1 cellular context compared by ENCODE assay signal in the genomic region with DNA sequence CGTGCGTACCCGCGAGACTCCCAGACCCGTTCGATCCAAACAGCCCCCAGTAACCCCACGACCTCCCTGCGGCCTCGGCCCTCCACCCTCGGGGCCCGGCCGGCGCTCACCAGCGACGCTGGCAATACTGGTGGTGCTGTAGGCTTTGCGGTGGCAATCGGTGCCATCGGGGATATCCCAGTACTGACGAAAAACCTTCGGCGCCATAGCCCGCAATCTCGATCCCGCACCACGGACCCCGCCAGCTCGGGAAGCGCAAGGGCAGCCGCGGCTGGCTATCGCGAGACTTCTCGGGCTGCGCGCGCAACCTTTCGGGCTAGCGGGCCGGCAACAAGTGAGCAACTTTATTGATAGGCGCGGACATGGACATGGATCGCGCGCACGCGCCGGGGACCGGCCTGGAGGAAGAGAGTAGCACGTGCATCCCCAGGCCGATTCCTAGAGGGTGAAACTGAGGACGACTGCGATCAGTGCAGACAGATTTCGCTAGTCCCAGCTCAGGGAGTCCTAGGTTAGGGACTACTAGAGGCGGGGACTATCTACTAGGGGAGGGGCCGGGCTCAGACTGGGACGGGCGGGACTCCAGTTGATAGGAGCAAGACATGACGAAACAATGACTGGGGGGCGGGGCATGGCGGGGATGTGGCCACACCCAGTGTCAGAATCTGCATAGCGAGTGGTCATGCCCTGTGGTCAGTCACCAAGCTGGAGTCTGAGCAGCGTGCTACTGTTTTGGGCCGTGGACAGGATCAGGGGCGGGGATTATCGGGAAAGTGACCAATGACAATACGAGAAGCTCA.
TF ChIP-seq lines count a peak whose summit lies in the region.

Gene NDUFA11 (minus strand): TSS at position 289 of the 800 bp plus-strand sequence. CDS start 82 bp downstream, at position 207.

TF ChIP-seq in K562, 482 proteins besides CTCF, POLR2A, EP300 and RAD21 (continued from another document and continues in another):
- TF ChIP-seq, protein P1, sequence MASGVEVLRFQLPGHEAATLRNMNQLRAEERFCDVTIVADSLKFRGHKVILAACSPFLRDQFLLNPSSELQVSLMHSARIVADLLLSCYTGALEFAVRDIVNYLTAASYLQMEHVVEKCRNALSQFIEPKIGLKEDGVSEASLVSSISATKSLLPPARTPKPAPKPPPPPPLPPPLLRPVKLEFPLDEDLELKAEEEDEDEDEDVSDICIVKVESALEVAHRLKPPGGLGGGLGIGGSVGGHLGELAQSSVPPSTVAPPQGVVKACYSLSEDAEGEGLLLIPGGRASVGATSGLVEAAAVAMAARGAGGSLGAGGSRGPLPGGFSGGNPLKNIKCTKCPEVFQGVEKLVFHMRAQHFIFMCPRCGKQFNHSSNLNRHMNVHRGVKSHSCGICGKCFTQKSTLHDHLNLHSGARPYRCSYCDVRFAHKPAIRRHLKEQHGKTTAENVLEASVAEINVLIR (CRISPR knock-in tag; IDR thresholded peaks at IDR 0.05), result 0 out of 2 replicates have a peak, but pooled peaks have one; percentile 26
- TF ChIP-seq HDAC2 (IDR thresholded peaks at IDR 0.05) (peak; percentile 88; the same call in 1 of the 2 replicates), ASH1L (IDR thresholded peaks at IDR 0.05; ENCODE audit: borderline replicate concordance, low read depth, partially characterized antibody) (no peak), GABPB2 (CRISPR knock-in tag; conservative IDR thresholded peaks at IDR 0.05) (no peak), MEF2D (tag; conservative IDR thresholded peaks at IDR 0.05; ENCODE audit: low read depth) (0 out of 2 replicates have a peak, but pooled peaks have one; percentile 37), REST (CRISPR knock-in tag; IDR thresholded peaks at IDR 0.05; ENCODE audit: low read depth) (0 out of 2 replicates have a peak, but pooled peaks have one; percentile 25), ETV1 (tag; conservative IDR thresholded peaks at IDR 0.05; ENCODE audit: low read depth) (peak; percentile 36; the same call in 1 of the 2 replicates), ZNF12 (CRISPR knock-in tag; IDR thresholded peaks at IDR 0.05) (peak; percentile 86; the same call in 1 of the 2 replicates), STAG1 (CRISPR knock-in tag; IDR thresholded peaks at IDR 0.05; ENCODE audit: borderline replicate concordance) (no peak), ATF1 (CRISPR knock-in tag; IDR thresholded peaks at IDR 0.05) (no peak), ATF1 (tag; IDR thresholded peaks at IDR 0.05) (peak; percentile 90), NONO (IDR thresholded peaks at IDR 0.05; ENCODE audit: low read depth in 2 of 2, low read length in 1 of 2) (0 out of 4 replicates have a peak, but pooled peaks of 1 of the 2 experiments have one; percentile 67), SNIP1 (IDR thresholded peaks at IDR 0.05; ENCODE audit: low read depth) (no peak), NR0B1 (IDR thresholded peaks at IDR 0.05; ENCODE audit: partially characterized antibody) (no peak), ZNF140 (CRISPR knock-in tag; IDR thresholded peaks at IDR 0.05) (no peak), NKRF (IDR thresholded peaks at IDR 0.05; ENCODE audit: borderline replicate concordance) (peak; percentile 90), SOX6 (IDR thresholded peaks at IDR 0.05) (peak; percentile 63; the same call in 1 of the 2 replicates), CBX3 (IDR thresholded peaks at IDR 0.05; ENCODE audit: borderline replicate concordance in 1 of 2, low read length in 2 of 2) (no peak; a peak in 1 of 3 replicates), BHLHE40 (IDR thresholded peaks at IDR 0.05; ENCODE audit: low read length) (peak; percentile 96), U2AF2 (optimal IDR thresholded peaks at IDR 0.05; ENCODE audit: low read depth, low read length) (no peak), NR2C1 (IDR thresholded peaks at IDR 0.05) (peak; percentile 65), NR2C1 (tag; IDR thresholded peaks at IDR 0.05) (0 out of 2 replicates have a peak, but pooled peaks have one; percentile 32), CSDE1 (IDR thresholded peaks at IDR 0.05) (no peak), TBL1XR1 (IDR thresholded peaks at IDR 0.05; ENCODE audit: low read length in 2 of 2) (no peak; a peak in 1 of 4 replicates)
- TF ChIP-seq, protein P2, sequence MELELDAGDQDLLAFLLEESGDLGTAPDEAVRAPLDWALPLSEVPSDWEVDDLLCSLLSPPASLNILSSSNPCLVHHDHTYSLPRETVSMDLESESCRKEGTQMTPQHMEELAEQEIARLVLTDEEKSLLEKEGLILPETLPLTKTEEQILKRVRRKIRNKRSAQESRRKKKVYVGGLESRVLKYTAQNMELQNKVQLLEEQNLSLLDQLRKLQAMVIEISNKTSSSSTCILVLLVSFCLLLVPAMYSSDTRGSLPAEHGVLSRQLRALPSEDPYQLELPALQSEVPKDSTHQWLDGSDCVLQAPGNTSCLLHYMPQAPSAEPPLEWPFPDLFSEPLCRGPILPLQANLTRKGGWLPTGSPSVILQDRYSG (tag; conservative IDR thresholded peaks at IDR 0.05; ENCODE audit: low read depth), result no peak
- TF ChIP-seq, protein P3, sequence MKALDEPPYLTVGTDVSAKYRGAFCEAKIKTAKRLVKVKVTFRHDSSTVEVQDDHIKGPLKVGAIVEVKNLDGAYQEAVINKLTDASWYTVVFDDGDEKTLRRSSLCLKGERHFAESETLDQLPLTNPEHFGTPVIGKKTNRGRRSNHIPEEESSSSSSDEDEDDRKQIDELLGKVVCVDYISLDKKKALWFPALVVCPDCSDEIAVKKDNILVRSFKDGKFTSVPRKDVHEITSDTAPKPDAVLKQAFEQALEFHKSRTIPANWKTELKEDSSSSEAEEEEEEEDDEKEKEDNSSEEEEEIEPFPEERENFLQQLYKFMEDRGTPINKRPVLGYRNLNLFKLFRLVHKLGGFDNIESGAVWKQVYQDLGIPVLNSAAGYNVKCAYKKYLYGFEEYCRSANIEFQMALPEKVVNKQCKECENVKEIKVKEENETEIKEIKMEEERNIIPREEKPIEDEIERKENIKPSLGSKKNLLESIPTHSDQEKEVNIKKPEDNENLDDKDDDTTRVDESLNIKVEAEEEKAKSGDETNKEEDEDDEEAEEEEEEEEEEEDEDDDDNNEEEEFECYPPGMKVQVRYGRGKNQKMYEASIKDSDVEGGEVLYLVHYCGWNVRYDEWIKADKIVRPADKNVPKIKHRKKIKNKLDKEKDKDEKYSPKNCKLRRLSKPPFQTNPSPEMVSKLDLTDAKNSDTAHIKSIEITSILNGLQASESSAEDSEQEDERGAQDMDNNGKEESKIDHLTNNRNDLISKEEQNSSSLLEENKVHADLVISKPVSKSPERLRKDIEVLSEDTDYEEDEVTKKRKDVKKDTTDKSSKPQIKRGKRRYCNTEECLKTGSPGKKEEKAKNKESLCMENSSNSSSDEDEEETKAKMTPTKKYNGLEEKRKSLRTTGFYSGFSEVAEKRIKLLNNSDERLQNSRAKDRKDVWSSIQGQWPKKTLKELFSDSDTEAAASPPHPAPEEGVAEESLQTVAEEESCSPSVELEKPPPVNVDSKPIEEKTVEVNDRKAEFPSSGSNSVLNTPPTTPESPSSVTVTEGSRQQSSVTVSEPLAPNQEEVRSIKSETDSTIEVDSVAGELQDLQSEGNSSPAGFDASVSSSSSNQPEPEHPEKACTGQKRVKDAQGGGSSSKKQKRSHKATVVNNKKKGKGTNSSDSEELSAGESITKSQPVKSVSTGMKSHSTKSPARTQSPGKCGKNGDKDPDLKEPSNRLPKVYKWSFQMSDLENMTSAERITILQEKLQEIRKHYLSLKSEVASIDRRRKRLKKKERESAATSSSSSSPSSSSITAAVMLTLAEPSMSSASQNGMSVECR (CRISPR knock-in tag; IDR thresholded peaks at IDR 0.05), result peak; percentile 77
- TF ChIP-seq, protein P4, sequence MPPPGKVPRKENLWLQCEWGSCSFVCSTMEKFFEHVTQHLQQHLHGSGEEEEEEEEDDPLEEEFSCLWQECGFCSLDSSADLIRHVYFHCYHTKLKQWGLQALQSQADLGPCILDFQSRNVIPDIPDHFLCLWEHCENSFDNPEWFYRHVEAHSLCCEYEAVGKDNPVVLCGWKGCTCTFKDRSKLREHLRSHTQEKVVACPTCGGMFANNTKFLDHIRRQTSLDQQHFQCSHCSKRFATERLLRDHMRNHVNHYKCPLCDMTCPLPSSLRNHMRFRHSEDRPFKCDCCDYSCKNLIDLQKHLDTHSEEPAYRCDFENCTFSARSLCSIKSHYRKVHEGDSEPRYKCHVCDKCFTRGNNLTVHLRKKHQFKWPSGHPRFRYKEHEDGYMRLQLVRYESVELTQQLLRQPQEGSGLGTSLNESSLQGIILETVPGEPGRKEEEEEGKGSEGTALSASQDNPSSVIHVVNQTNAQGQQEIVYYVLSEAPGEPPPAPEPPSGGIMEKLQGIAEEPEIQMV (tag; conservative IDR thresholded peaks at IDR 0.05; ENCODE audit: low read depth), result no peak
- TF ChIP-seq, protein P5, sequence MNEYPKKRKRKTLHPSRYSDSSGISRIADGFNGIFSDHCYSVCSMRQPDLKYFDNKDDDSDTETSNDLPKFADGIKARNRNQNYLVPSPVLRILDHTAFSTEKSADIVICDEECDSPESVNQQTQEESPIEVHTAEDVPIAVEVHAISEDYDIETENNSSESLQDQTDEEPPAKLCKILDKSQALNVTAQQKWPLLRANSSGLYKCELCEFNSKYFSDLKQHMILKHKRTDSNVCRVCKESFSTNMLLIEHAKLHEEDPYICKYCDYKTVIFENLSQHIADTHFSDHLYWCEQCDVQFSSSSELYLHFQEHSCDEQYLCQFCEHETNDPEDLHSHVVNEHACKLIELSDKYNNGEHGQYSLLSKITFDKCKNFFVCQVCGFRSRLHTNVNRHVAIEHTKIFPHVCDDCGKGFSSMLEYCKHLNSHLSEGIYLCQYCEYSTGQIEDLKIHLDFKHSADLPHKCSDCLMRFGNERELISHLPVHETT (CRISPR knock-in tag; conservative IDR thresholded peaks at IDR 0.05 in 1 of 2, IDR thresholded peaks at IDR 0.05 in 1 of 2), result peak in 1 of 2 experiments; percentile 85; a peak in 2 of 4 replicates
- TF ChIP-seq, protein P6, sequence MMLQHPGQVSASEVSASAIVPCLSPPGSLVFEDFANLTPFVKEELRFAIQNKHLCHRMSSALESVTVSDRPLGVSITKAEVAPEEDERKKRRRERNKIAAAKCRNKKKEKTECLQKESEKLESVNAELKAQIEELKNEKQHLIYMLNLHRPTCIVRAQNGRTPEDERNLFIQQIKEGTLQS (IDR thresholded peaks at IDR 0.05), result peak; percentile 92
- TF ChIP-seq, protein P6 (CRISPR knock-in tag; conservative IDR thresholded peaks at IDR 0.05), result peak; percentile 80; the same call in 1 of the 2 replicates
